Comparison of ENCODE assay signal across 1 cellular context in the genomic region with DNA sequence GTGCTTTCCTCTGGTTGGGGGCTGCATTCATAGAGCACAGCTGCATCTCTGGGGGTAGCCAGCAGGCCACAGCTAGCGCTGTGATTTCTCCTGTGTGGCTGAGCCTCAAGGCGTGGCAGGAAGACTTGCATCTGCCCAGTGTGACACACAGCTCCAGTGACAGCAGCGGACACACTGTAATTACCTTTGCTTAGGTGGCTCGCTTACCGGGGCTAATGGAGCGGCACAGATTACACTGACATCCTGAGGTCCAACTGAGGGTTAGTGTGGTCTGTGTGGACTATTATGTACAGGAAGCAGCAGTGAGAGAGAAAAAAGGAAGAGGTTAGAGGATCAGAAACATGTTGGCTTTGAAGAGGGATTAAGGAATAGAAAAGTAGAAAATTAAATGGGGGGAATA.
TF ChIP-seq lines count a peak whose summit lies in the region.

No MANE protein-coding gene starts in this region.

TF ChIP-seq in GM12878, 131 proteins besides CTCF, POLR2A, EP300 and RAD21 (continued from another document):
- no peak for TF ChIP-seq ZNF384 (IDR thresholded peaks at IDR 0.05; ENCODE audit: borderline replicate concordance, low read depth, low read length)
- no peak for TF ChIP-seq CBX5 (IDR thresholded peaks at IDR 0.05; ENCODE audit: low read depth)
- TF ChIP-seq, protein P1, sequence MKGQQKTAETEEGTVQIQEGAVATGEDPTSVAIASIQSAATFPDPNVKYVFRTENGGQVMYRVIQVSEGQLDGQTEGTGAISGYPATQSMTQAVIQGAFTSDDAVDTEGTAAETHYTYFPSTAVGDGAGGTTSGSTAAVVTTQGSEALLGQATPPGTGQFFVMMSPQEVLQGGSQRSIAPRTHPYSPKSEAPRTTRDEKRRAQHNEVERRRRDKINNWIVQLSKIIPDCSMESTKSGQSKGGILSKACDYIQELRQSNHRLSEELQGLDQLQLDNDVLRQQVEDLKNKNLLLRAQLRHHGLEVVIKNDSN (IDR thresholded peaks at IDR 0.05; ENCODE audit: borderline replicate concordance, extremely low read length, insufficient read depth, low read depth, low read length), result no peak
- no peak for TF ChIP-seq POLR2AphosphoS2 (IDR thresholded peaks at IDR 0.05; ENCODE audit: low read depth, low read length)
- no peak for TF ChIP-seq NR2F1 (conservative IDR thresholded peaks at IDR 0.05)
- peak; percentile 14; the same call in 1 of the 2 replicates for TF ChIP-seq SPI1 (IDR thresholded peaks at IDR 0.05; ENCODE audit: borderline replicate concordance, insufficient read depth, low read depth, low read length)
- peak; percentile 50; the same call in 1 of the 2 replicates for TF ChIP-seq MTA2 (IDR thresholded peaks at IDR 0.05; ENCODE audit: low read depth)
TF ChIP-seq in GM12878: peak in this region for 3.
